15 cellular contexts compared by ENCODE assay signal in genomic region chr4:180598281-180598680, GRCh38.
"Had no signal": no experiment of that assay in that cellular context is flagged by ENCODE, and none has a peak within 500 bp of the region (broad histone marks: within the 10 kb centered on the region; RNA-seq: fewer than 3 reads in every experiment).

No MANE protein-coding gene starts in this region.

- H3K27me3 ChIP-seq: heart right ventricle, pancreas, suprapubic skin had no signal

- H3K27ac ChIP-seq: coronary artery, heart right ventricle, pancreas, suprapubic skin had no signal

- DNase-seq: activated CD4-positive, alpha-beta T cell treated with anti-CD3 and anti-CD28 coated beads, Interleukin-2, amount 10 ng/mL, durations not matched to agents 24 days and 14 days; activated CD8-positive, alpha-beta memory T cell treated with anti-CD3 and anti-CD28 coated beads for 24 hours; activated naive CD4-positive, alpha-beta T cell treated with anti-CD3 and anti-CD28 coated beads for 36 hours; central memory CD4-positive, alpha-beta T cell; effector CD4-positive, alpha-beta T cell; heart right ventricle; kidney; left ventricle myocardium superior; mesenchymal stem cell; pancreas; stimulated activated CD4-positive, alpha-beta T cell treated with anti-CD3 and anti-CD28 coated beads, Interleukin-2, amount 100 ng/mL, for 48 hours; stimulated activated naive CD8-positive, alpha-beta T cell treated with anti-CD3 and anti-CD28 coated beads, Interleukin-15, Interleukin-2, amounts not matched to agents 100 U/mL and 50 U/mL, for 24 hours; T-helper 9 cell had no signal

- H3K4me3 ChIP-seq: coronary artery, heart right ventricle, pancreas, suprapubic skin had no signal

- H3K36me3 ChIP-seq: heart right ventricle, pancreas, suprapubic skin had no signal

- H3K4me1 ChIP-seq: heart right ventricle, pancreas, suprapubic skin had no signal
